Comparison of ENCODE assay signal across 11 cellular contexts in the genomic region with DNA sequence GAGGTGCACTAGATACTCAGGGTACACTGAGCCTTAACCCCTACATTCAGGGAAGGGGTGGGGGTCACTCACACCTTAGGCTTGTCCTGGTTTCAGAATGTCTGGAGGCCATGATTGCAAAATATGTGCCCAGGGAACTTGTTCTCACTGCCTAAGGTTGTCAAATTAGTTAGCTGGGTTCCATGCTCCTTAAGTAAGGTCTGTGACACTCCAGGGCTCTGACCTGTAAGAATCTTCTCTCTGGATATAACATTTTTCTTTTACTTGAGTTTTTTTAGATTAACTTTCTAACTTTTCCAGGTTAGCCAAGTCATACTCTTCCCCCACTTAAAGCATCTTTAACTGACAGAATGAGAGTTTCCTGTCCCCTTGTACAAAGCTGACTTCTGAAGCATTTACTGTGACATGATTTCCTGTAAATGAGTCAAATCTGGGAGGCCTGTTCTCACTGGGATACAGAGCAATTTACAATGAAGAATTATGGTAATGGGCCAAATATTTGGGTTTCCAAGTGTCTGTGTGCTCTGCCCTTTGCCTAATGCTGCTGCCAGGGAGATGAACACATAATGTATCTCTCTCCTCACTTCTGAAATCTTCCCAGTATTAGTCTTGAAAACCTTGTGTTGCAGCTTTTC.
DNase-seq lines count a peak whose midpoint lies in the region; ATAC-seq and TF ChIP-seq lines count a peak whose summit lies in the region.
"Had no signal": no experiment of that assay in that cellular context is flagged by ENCODE, and none has a peak within 500 bp of the region (broad histone marks: within the 10 kb centered on the region; RNA-seq: fewer than 3 reads in every experiment).

No MANE protein-coding gene starts in this region.

- H3K4me3 ChIP-seq in lung (no peak overlapping the region), vagina (no peak overlapping the region)

- no peaks in the 10 kb centered on the region for H3K36me3 Mint-ChIP-seq in activated naive CD4-positive, alpha-beta T cell treated with anti-CD3 and anti-CD28 coated beads, Interleukin-2, amount 50 U/mL, for 24 hours
- H3K36me3 Mint-ChIP-seq in activated CD8-positive, alpha-beta T cell treated with anti-CD3 and anti-CD28 coated beads for 36 hours (ENCODE audit: low read depth) = no peaks in the 10 kb centered on the region
- no peaks in the 10 kb centered on the region for H3K36me3 Mint-ChIP-seq in glutamatergic neuron (ENCODE audit: unreplicated experiment)
- H3K36me3 Mint-ChIP-seq: natural killer cell had no signal

- POLR2A ChIA-PET in activated CD8-positive, alpha-beta T cell treated with anti-CD3 and anti-CD28 coated beads for 36 hours (lab: Charles Lee) = interaction anchor here (0.5 to 1.2 kb wide), 2 partner anchors 8 to 636 kb away, joined by 3 read pairs; no protein-coding TSS in a partner anchor

- peak overlapping the region; percentile 88 for H3K27ac Mint-ChIP-seq in activated naive CD4-positive, alpha-beta T cell treated with anti-CD3 and anti-CD28 coated beads, Interleukin-2, amount 50 U/mL, for 24 hours
- H3K27ac Mint-ChIP-seq in activated CD8-positive, alpha-beta T cell treated with anti-CD3 and anti-CD28 coated beads for 36 hours = peak overlapping the region; percentile 85
- H3K27ac Mint-ChIP-seq in glutamatergic neuron (ENCODE audit: unreplicated experiment) = no peak overlapping the region
- H3K27ac Mint-ChIP-seq: natural killer cell had no signal

- peak; percentile 82 for ATAC-seq in activated CD8-positive, alpha-beta T cell treated with anti-CD3 and anti-CD28 coated beads for 36 hours
- ATAC-seq in lung (ENCODE audit: insufficient read depth, low FRiP score) (no peak), HG02884 (IDR thresholded peaks at IDR 0.05; ENCODE audit: unreplicated experiment) (no peak)
- ATAC-seq: esophagus mucosa, natural killer cell had no signal

- H3K9me3 Mint-ChIP-seq in activated naive CD4-positive, alpha-beta T cell treated with anti-CD3 and anti-CD28 coated beads, Interleukin-2, amount 50 U/mL, for 24 hours = no peaks in the 10 kb centered on the region
- H3K9me3 Mint-ChIP-seq in activated CD8-positive, alpha-beta T cell treated with anti-CD3 and anti-CD28 coated beads for 36 hours = no peaks in the 10 kb centered on the region
- H3K9me3 Mint-ChIP-seq in glutamatergic neuron (ENCODE audit: unreplicated experiment) = peaks cover 3% of the 10 kb centered on the region
- H3K9me3 Mint-ChIP-seq: natural killer cell had no signal

- CTCF ChIA-PET in activated CD8-positive, alpha-beta T cell treated with anti-CD3 and anti-CD28 coated beads for 36 hours (lab: Charles Lee) = interaction anchor here (1.1 to 1.2 kb wide), 2 partner anchors 14 to 86 kb away, joined by 3 to 4 read pairs; no protein-coding TSS in a partner anchor

- H3K27me3 Mint-ChIP-seq in activated naive CD4-positive, alpha-beta T cell treated with anti-CD3 and anti-CD28 coated beads, Interleukin-2, amount 50 U/mL, for 24 hours = no peaks in the 10 kb centered on the region
- no peaks in the 10 kb centered on the region for H3K27me3 Mint-ChIP-seq in activated CD8-positive, alpha-beta T cell treated with anti-CD3 and anti-CD28 coated beads for 36 hours
- peaks cover 3% of the 10 kb centered on the region for H3K27me3 Mint-ChIP-seq in glutamatergic neuron (ENCODE audit: unreplicated experiment)

- no peak overlapping the region for H3K27ac ChIP-seq in lung (ENCODE audit: low read depth in 1 of 2, low read length in 1 of 2)
- peak overlapping the region; percentile 13 for H3K27ac ChIP-seq in vagina
- H3K27ac ChIP-seq: C4-2B had no signal

- peaks cover 24% of the 10 kb centered on the region for H3K4me1 Mint-ChIP-seq in activated naive CD4-positive, alpha-beta T cell treated with anti-CD3 and anti-CD28 coated beads, Interleukin-2, amount 50 U/mL, for 24 hours
- H3K4me1 Mint-ChIP-seq in activated CD8-positive, alpha-beta T cell treated with anti-CD3 and anti-CD28 coated beads for 36 hours (ENCODE audit: low read depth) = peaks cover 12% of the 10 kb centered on the region
- peaks cover 2% of the 10 kb centered on the region for H3K4me1 Mint-ChIP-seq in glutamatergic neuron (ENCODE audit: low read depth, unreplicated experiment)
- H3K4me1 Mint-ChIP-seq: natural killer cell had no signal

- H3K4me1 ChIP-seq in lung (ENCODE audit: control insufficient read depth in 2 of 2, insufficient read depth in 2 of 2, low read length in 2 of 2) (peaks cover 0 to 2% of the 10 kb centered on the region in 2 donors), vagina (peaks cover 34% of the 10 kb centered on the region)

- H3K36me3 ChIP-seq in lung (ENCODE audit: control insufficient read depth in 2 of 2, insufficient read depth in 2 of 2, low read length in 2 of 2) (peaks cover 0 to 6% of the 10 kb centered on the region in 2 donors), vagina (no peaks in the 10 kb centered on the region)

- DNase-seq in activated naive CD4-positive, alpha-beta T cell treated with anti-CD3 and anti-CD28 coated beads, Interleukin-2, amount 50 U/mL, for 16 hours = no peak
- DNase-seq in activated CD8-positive, alpha-beta T cell treated with anti-CD3 and anti-CD28 coated beads for 36 hours = no peak
- DNase-seq in lung (ENCODE audit: low spot score) = peak; percentile 9
- no peak for DNase-seq in vagina (ENCODE audit: extremely low spot score in 2 of 2)
- no peak for DNase-seq in stimulated activated CD4-positive, alpha-beta T cell treated with anti-CD3 and anti-CD28 coated beads, Interleukin-4, amount 100 ng/mL, for 24 hours
- no peak for DNase-seq in glutamatergic neuron
- DNase-seq: natural killer cell had no signal

- no peak for TF ChIP-seq CTCF in activated CD8-positive, alpha-beta T cell treated with anti-CD3 and anti-CD28 coated beads for 36 hours (IDR thresholded peaks at IDR 0.05)
- TF ChIP-seq CTCF in lung (IDR thresholded peaks at IDR 0.05; ENCODE audit: control extremely low read depth, extremely low read depth) (no peak), vagina (IDR thresholded peaks at IDR 0.05) (no peak), glutamatergic neuron (IDR thresholded peaks at IDR 0.05; ENCODE audit: partially characterized antibody, unreplicated experiment) (no peak)

- H3K27me3 ChIP-seq in lung (ENCODE audit: control insufficient read depth, insufficient read depth) (no peaks in the 10 kb centered on the region), vagina (no peaks in the 10 kb centered on the region)

- intact Hi-C loops in activated CD8-positive, alpha-beta T cell treated with anti-CD3 and anti-CD28 coated beads for 36 hours (cut with micrococcal nuclease) = no loop called here
- intact Hi-C loops in vagina (cut with DNase I) = no loop called here

- H3K9me3 ChIP-seq in lung (ENCODE audit: control insufficient read depth in 2 of 2, insufficient read depth in 1 of 2, low read length in 1 of 2) (no peaks in the 10 kb centered on the region), vagina (no peaks in the 10 kb centered on the region)

- no peak overlapping the region for H3K4me3 Mint-ChIP-seq in activated naive CD4-positive, alpha-beta T cell treated with anti-CD3 and anti-CD28 coated beads, Interleukin-2, amount 50 U/mL, for 24 hours
- H3K4me3 Mint-ChIP-seq in activated CD8-positive, alpha-beta T cell treated with anti-CD3 and anti-CD28 coated beads for 36 hours = no peak overlapping the region
- H3K4me3 Mint-ChIP-seq in glutamatergic neuron (ENCODE audit: unreplicated experiment) = no peak overlapping the region
- H3K4me3 Mint-ChIP-seq: natural killer cell had no signal

- TF ChIP-seq POLR2A in vagina (IDR thresholded peaks at IDR 0.05) = no peak
